Comparison of ENCODE assay signal across 1 cellular context in the genomic region with DNA sequence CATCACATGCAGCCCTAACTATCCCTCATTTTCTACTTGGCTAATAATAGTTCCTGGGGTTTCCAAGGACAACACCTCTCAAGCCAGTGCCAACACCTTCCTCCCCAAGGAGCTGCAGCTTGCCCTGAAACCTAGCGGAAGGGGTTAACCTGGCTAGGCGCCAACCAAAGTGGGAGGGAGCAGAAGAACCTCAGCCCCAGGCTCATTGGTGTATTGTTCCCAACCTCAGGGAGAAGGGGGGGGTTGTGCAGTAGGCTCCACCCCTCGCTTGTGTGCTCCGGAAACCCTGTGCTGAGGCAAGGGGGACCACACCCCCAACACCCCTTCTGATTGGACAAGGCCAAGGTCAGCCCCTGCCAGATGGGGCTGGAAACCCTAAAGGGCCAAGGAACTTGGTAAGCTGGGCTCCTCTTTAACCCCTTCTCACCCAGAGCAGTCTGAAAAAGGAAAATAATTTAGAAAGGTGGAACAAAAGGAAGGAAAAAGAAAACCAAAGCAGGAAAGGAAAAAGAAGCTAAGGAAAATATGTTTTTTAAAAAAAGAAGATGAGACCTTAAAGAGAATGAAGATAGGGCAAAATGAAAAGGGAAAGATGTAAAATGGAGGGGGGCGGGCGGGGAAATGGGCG.
A peak's percentile ranks its signal among the peaks of the same experiment; 100 is the strongest.
TF ChIP-seq lines count a peak whose summit lies in the region.

No MANE protein-coding gene starts in this region.

TF ChIP-seq in HepG2, 621 proteins besides CTCF, POLR2A, EP300 and RAD21 (continued from another document and continues in another):
- TF ChIP-seq FOSL2 (CRISPR knock-in tag; IDR thresholded peaks at IDR 0.05) (0 out of 2 replicates have a peak, but pooled peaks have one; percentile 15), ZNF510 (CRISPR knock-in tag; IDR thresholded peaks at IDR 0.05; ENCODE audit: low read depth) (no peak), YEATS4 (CRISPR knock-in tag; IDR thresholded peaks at IDR 0.05; ENCODE audit: borderline replicate concordance) (peak; percentile 59; the same call in 1 of the 2 replicates), ZNF331 (CRISPR knock-in tag; IDR thresholded peaks at IDR 0.05) (0 out of 2 replicates have a peak, but pooled peaks have one; percentile 47), JUND (CRISPR knock-in tag; IDR thresholded peaks at IDR 0.05) (no peak), ZNF382 (CRISPR knock-in tag; IDR thresholded peaks at IDR 0.05; ENCODE audit: borderline replicate concordance) (no peak), GTF2F1 (IDR thresholded peaks at IDR 0.05; ENCODE audit: low read length) (0 out of 2 replicates have a peak, but pooled peaks have one; percentile 26), MEF2D (CRISPR knock-in tag; IDR thresholded peaks at IDR 0.05) (no peak), RFXAP (CRISPR knock-in tag; IDR thresholded peaks at IDR 0.05; ENCODE audit: borderline replicate concordance) (peak; percentile 88; the same call in 1 of the 2 replicates), RARA (CRISPR knock-in tag; IDR thresholded peaks at IDR 0.05) (peak; percentile 28; the same call in 1 of the 2 replicates), ERF (CRISPR knock-in tag; IDR thresholded peaks at IDR 0.05) (0 out of 2 replicates have a peak, but pooled peaks have one; percentile 29), CREB1 (IDR thresholded peaks at IDR 0.05) (no peak), CREB1 (CRISPR knock-in tag; IDR thresholded peaks at IDR 0.05) (peak; percentile 77), MTA1 (CRISPR knock-in tag; IDR thresholded peaks at IDR 0.05; ENCODE audit: borderline replicate concordance) (peak; percentile 46; the same call in 1 of the 2 replicates), ZBTB38 (CRISPR knock-in tag; IDR thresholded peaks at IDR 0.05) (peak; percentile 36; the same call in 1 of the 2 replicates), NFIC (IDR thresholded peaks at IDR 0.05; ENCODE audit: low read length) (peak; percentile 87), FOXK2 (IDR thresholded peaks at IDR 0.05) (peak; percentile 39; the same call in 1 of the 2 replicates), ASH2L (IDR thresholded peaks at IDR 0.05; ENCODE audit: insufficient read length, low read depth, low read length) (peak; percentile 52), CBX5 (CRISPR knock-in tag; IDR thresholded peaks at IDR 0.05; ENCODE audit: borderline replicate concordance) (peak; percentile 19; the same call in 1 of the 2 replicates), SP5 (CRISPR knock-in tag; IDR thresholded peaks at IDR 0.05; ENCODE audit: borderline replicate concordance, low read depth) (peak; percentile 68; the same call in 1 of the 2 replicates), KDM4B (CRISPR knock-in tag; IDR thresholded peaks at IDR 0.05) (0 out of 2 replicates have a peak, but pooled peaks have one; percentile 44), KDM2A (CRISPR knock-in tag; IDR thresholded peaks at IDR 0.05; ENCODE audit: borderline replicate concordance, low read depth) (peak; percentile 61; the same call in 1 of the 2 replicates), HHEX (CRISPR knock-in tag; IDR thresholded peaks at IDR 0.05) (peak; percentile 43; the same call in 1 of the 2 replicates), CCDC6 (CRISPR knock-in tag; IDR thresholded peaks at IDR 0.05) (0 out of 2 replicates have a peak, but pooled peaks have one; percentile 67), NCOR1 (IDR thresholded peaks at IDR 0.05; ENCODE audit: borderline replicate concordance, low read length) (peak; percentile 66; the same call in 1 of the 2 replicates), ZBTB7B (CRISPR knock-in tag; IDR thresholded peaks at IDR 0.05) (0 out of 2 replicates have a peak, but pooled peaks have one; percentile 7)
- TF ChIP-seq, protein P1, sequence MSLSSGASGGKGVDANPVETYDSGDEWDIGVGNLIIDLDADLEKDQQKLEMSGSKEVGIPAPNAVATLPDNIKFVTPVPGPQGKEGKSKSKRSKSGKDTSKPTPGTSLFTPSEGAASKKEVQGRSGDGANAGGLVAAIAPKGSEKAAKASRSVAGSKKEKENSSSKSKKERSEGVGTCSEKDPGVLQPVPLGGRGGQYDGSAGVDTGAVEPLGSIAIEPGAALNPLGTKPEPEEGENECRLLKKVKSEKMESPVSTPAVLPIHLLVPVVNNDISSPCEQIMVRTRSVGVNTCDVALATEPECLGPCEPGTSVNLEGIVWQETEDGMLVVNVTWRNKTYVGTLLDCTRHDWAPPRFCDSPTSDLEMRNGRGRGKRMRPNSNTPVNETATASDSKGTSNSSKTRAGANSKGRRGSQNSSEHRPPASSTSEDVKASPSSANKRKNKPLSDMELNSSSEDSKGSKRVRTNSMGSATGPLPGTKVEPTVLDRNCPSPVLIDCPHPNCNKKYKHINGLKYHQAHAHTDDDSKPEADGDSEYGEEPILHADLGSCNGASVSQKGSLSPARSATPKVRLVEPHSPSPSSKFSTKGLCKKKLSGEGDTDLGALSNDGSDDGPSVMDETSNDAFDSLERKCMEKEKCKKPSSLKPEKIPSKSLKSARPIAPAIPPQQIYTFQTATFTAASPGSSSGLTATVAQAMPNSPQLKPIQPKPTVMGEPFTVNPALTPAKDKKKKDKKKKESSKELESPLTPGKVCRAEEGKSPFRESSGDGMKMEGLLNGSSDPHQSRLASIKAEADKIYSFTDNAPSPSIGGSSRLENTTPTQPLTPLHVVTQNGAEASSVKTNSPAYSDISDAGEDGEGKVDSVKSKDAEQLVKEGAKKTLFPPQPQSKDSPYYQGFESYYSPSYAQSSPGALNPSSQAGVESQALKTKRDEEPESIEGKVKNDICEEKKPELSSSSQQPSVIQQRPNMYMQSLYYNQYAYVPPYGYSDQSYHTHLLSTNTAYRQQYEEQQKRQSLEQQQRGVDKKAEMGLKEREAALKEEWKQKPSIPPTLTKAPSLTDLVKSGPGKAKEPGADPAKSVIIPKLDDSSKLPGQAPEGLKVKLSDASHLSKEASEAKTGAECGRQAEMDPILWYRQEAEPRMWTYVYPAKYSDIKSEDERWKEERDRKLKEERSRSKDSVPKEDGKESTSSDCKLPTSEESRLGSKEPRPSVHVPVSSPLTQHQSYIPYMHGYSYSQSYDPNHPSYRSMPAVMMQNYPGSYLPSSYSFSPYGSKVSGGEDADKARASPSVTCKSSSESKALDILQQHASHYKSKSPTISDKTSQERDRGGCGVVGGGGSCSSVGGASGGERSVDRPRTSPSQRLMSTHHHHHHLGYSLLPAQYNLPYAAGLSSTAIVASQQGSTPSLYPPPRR (CRISPR knock-in tag; IDR thresholded peaks at IDR 0.05; ENCODE audit: borderline replicate concordance) = peak; percentile 28; the same call in 1 of the 2 replicates
- TF ChIP-seq, protein P2, sequence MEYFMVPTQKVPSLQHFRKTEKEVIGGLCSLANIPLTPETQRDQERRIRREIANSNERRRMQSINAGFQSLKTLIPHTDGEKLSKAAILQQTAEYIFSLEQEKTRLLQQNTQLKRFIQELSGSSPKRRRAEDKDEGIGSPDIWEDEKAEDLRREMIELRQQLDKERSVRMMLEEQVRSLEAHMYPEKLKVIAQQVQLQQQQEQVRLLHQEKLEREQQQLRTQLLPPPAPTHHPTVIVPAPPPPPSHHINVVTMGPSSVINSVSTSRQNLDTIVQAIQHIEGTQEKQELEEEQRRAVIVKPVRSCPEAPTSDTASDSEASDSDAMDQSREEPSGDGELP (IDR thresholded peaks at IDR 0.05; ENCODE audit: borderline replicate concordance, low read depth) = peak; percentile 69; the same call in 1 of the 2 replicates
- TF ChIP-seq, protein P3, sequence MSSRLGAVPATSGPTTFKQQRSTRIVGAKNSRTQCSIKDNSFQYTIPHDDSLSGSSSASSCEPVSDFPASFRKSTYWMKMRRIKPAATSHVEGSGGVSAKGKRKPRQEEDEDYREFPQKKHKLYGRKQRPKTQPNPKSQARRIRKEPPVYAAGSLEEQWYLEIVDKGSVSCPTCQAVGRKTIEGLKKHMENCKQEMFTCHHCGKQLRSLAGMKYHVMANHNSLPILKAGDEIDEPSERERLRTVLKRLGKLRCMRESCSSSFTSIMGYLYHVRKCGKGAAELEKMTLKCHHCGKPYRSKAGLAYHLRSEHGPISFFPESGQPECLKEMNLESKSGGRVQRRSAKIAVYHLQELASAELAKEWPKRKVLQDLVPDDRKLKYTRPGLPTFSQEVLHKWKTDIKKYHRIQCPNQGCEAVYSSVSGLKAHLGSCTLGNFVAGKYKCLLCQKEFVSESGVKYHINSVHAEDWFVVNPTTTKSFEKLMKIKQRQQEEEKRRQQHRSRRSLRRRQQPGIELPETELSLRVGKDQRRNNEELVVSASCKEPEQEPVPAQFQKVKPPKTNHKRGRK (CRISPR knock-in tag; IDR thresholded peaks at IDR 0.05) = 0 out of 2 replicates have a peak, but pooled peaks have one; percentile 27
- TF ChIP-seq, protein P4, sequence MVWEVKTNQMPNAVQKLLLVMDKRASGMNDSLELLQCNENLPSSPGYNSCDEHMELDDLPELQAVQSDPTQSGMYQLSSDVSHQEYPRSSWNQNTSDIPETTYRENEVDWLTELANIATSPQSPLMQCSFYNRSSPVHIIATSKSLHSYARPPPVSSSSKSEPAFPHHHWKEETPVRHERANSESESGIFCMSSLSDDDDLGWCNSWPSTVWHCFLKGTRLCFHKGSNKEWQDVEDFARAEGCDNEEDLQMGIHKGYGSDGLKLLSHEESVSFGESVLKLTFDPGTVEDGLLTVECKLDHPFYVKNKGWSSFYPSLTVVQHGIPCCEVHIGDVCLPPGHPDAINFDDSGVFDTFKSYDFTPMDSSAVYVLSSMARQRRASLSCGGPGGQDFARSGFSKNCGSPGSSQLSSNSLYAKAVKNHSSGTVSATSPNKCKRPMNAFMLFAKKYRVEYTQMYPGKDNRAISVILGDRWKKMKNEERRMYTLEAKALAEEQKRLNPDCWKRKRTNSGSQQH (CRISPR knock-in tag; IDR thresholded peaks at IDR 0.05; ENCODE audit: low read depth) = 0 out of 2 replicates have a peak, but pooled peaks have one; percentile 48
- TF ChIP-seq, protein P5, sequence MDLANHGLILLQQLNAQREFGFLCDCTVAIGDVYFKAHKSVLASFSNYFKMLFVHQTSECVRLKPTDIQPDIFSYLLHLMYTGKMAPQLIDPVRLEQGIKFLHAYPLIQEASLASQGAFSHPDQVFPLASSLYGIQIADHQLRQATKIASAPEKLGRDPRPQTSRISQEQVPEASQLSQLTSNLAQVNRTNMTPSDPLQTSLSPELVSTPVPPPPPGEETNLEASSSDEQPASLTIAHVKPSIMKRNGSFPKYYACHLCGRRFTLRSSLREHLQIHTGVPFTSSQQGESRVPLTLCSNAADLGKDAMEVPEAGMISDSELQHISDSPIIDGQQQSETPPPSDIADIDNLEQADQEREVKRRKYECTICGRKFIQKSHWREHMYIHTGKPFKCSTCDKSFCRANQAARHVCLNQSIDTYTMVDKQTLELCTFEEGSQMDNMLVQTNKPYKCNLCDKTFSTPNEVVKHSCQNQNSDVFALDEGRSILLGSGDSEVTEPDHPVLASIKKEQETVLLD (CRISPR knock-in tag; IDR thresholded peaks at IDR 0.05; ENCODE audit: low read depth) = no peak
- TF ChIP-seq, protein P6, sequence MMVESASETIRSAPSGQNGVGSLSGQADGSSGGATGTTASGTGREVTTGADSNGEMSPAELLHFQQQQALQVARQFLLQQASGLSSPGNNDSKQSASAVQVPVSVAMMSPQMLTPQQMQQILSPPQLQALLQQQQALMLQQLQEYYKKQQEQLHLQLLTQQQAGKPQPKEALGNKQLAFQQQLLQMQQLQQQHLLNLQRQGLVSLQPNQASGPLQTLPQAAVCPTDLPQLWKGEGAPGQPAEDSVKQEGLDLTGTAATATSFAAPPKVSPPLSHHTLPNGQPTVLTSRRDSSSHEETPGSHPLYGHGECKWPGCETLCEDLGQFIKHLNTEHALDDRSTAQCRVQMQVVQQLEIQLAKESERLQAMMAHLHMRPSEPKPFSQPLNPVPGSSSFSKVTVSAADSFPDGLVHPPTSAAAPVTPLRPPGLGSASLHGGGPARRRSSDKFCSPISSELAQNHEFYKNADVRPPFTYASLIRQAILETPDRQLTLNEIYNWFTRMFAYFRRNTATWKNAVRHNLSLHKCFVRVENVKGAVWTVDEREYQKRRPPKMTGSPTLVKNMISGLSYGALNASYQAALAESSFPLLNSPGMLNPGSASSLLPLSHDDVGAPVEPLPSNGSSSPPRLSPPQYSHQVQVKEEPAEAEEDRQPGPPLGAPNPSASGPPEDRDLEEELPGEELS (CRISPR knock-in tag; IDR thresholded peaks at IDR 0.05) = peak; percentile 70
- TF ChIP-seq, protein P7, sequence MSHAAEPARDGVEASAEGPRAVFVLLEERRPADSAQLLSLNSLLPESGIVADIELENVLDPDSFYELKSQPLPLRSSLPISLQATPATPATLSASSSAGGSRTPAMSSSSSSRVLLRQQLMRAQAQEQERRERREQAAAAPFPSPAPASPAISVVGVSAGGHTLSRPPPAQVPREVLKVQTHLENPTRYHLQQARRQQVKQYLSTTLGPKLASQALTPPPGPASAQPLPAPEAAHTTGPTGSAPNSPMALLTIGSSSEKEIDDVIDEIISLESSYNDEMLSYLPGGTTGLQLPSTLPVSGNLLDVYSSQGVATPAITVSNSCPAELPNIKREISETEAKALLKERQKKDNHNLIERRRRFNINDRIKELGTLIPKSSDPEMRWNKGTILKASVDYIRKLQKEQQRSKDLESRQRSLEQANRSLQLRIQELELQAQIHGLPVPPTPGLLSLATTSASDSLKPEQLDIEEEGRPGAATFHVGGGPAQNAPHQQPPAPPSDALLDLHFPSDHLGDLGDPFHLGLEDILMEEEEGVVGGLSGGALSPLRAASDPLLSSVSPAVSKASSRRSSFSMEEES (CRISPR knock-in tag; IDR thresholded peaks at IDR 0.05) = 0 out of 2 replicates have a peak, but pooled peaks have one; percentile 18
- TF ChIP-seq, protein P8, sequence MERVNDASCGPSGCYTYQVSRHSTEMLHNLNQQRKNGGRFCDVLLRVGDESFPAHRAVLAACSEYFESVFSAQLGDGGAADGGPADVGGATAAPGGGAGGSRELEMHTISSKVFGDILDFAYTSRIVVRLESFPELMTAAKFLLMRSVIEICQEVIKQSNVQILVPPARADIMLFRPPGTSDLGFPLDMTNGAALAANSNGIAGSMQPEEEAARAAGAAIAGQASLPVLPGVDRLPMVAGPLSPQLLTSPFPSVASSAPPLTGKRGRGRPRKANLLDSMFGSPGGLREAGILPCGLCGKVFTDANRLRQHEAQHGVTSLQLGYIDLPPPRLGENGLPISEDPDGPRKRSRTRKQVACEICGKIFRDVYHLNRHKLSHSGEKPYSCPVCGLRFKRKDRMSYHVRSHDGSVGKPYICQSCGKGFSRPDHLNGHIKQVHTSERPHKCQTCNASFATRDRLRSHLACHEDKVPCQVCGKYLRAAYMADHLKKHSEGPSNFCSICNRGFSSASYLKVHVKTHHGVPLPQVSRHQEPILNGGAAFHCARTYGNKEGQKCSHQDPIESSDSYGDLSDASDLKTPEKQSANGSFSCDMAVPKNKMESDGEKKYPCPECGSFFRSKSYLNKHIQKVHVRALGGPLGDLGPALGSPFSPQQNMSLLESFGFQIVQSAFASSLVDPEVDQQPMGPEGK (CRISPR knock-in tag; IDR thresholded peaks at IDR 0.05) = peak; percentile 94
